In genomic region chr1:227225715-227226346, GRCh38 we compare ENCODE assay signal across 12 cellular contexts.
A peak's percentile ranks its signal among the peaks of the same experiment; 100 is the strongest.
DNase-seq lines count a peak whose midpoint lies in the region; ATAC-seq and TF ChIP-seq lines count a peak whose summit lies in the region.
"Had no signal": no experiment of that assay in that cellular context is flagged by ENCODE, and none has a peak within 500 bp of the region (broad histone marks: within the 10 kb centered on the region; RNA-seq: fewer than 3 reads in every experiment).

No MANE protein-coding gene starts in this region.

- H3K27ac ChIP-seq in HEK293 (ENCODE audit: extremely low read depth, low read depth, low read length) = no peak overlapping the region
- no peak overlapping the region for H3K27ac ChIP-seq in gastrocnemius medialis

- H3K4me3 ChIP-seq in HEK293 (ENCODE audit: low read depth, low read length) (no peak overlapping the region), skeletal muscle satellite cell (ENCODE audit: low read length) (peak overlapping the region; percentile 14), gastrocnemius medialis (no peak overlapping the region)

- intact Hi-C loops in gastrocnemius medialis (cut with DNase I; ENCODE audit: low total_unique reads) = no loop called here

- no peak overlapping the region for H3K9ac ChIP-seq in skeletal muscle satellite cell (ENCODE audit: low read depth, low read length)

- no peak for TF ChIP-seq POLR2A in gastrocnemius medialis (IDR thresholded peaks at IDR 0.05)

- DNase-seq in RPMI7951 (ENCODE audit: low read depth) (peak; percentile 38), gastrocnemius medialis (no peak)
- no peak for DNase-seq in stimulated activated CD4-positive, alpha-beta T cell treated with anti-CD3 and anti-CD28 coated beads, Interleukin-4, amount 100 ng/mL, for 24 hours
- DNase-seq: activated CD8-positive, alpha-beta T cell treated with anti-CD3 and anti-CD28 coated beads, Interleukin-2, amount 10 ng/mL, durations not matched to agents 7 days and 5 days; amygdala; MM.1S; substantia nigra had no signal

- 0 out of 2 replicates have a peak, but pooled peaks cover 3% of the 10 kb centered on the region for H3K4me1 ChIP-seq in HEK293 (ENCODE audit: control insufficient read depth, insufficient read depth, low read length)
- peaks cover 23% of the 10 kb centered on the region for H3K4me1 ChIP-seq in skeletal muscle satellite cell (ENCODE audit: control insufficient read depth, insufficient read depth, low read length)
- peaks cover 4 to 31% of the 10 kb centered on the region in 2 donors for H3K4me1 ChIP-seq in gastrocnemius medialis

- no peaks in the 10 kb centered on the region for H3K27me3 ChIP-seq in skeletal muscle satellite cell (ENCODE audit: control insufficient read depth, insufficient read depth, low read length)
- no peaks in the 10 kb centered on the region for H3K27me3 ChIP-seq in gastrocnemius medialis

- no peak for TF ChIP-seq CTCF in HEK293 (tag by site-specific recombination; IDR thresholded peaks at IDR 0.05)
- no peak for TF ChIP-seq CTCF in gastrocnemius medialis (IDR thresholded peaks at IDR 0.05 in 4 of 5, conservative IDR thresholded peaks at IDR 0.05 in 1 of 5)

- in situ Hi-C loops in gastrocnemius medialis (cut with MboI; ENCODE audit: low sequenced_read_pairs in 4 of 4) = loop anchor here in 1 of 4 donors (25.0 kb wide), 1 partner anchor 211 kb away; no protein-coding TSS in a partner anchor

- POLR2A ChIA-PET in HEK293 (lab: Yijun Ruan, JAX) = no interaction called here

- peak; percentile 93 for ATAC-seq in esophagus mucosa
- no peak for ATAC-seq in HG03439 (IDR thresholded peaks at IDR 0.05; ENCODE audit: unreplicated experiment)
- no peak for ATAC-seq in gastrocnemius medialis
- ATAC-seq in HG02981 (IDR thresholded peaks at IDR 0.05; ENCODE audit: unreplicated experiment) = no peak
- ATAC-seq: activated CD8-positive, alpha-beta T cell treated with anti-CD3 and anti-CD28 coated beads, Interleukin-2, amount 10 ng/mL, durations not matched to agents 7 days and 5 days had no signal

- H3K4me2 ChIP-seq in skeletal muscle satellite cell (ENCODE audit: low read length) = peak overlapping the region; percentile 65

- no peaks in the 10 kb centered on the region for H3K36me3 ChIP-seq in HEK293 (ENCODE audit: control insufficient read depth in 2 of 2, insufficient read depth in 1 of 2, low read length in 2 of 2)
- H3K36me3 ChIP-seq in skeletal muscle satellite cell (ENCODE audit: insufficient read depth, low read length) = no peaks in the 10 kb centered on the region
- no peaks in the 10 kb centered on the region for H3K36me3 ChIP-seq in gastrocnemius medialis

- H3K9me3 ChIP-seq in HEK293 (ENCODE audit: control insufficient read depth, insufficient read depth, low read depth, low read length) (no peaks in the 10 kb centered on the region), skeletal muscle satellite cell (replicated peaks; ENCODE audit: low read length) (no peaks in the 10 kb centered on the region), gastrocnemius medialis (no peaks in the 10 kb centered on the region)

- CTCF ChIA-PET in HEK293 (lab: Yijun Ruan, JAX) = interaction anchor here (1.0 to 1.6 kb wide), 2 partner anchors 9 to 211 kb away, joined by 4 to 5 read pairs; no protein-coding TSS in a partner anchor

TF ChIP-seq in HEK293, 187 proteins besides CTCF, POLR2A, EP300 and RAD21:
- TF ChIP-seq KLF1 (tag by site-specific recombination; IDR thresholded peaks at IDR 0.05) (0 out of 2 replicates have a peak, but pooled peaks have one; percentile 44), PRDM1 (tag by site-specific recombination; IDR thresholded peaks at IDR 0.05) (0 out of 2 replicates have a peak, but pooled peaks have one; percentile 26), ZSCAN18 (tag by site-specific recombination; IDR thresholded peaks at IDR 0.05) (no peak)
